Comparison of ENCODE assay signal across 8 cellular contexts in the genomic region with DNA sequence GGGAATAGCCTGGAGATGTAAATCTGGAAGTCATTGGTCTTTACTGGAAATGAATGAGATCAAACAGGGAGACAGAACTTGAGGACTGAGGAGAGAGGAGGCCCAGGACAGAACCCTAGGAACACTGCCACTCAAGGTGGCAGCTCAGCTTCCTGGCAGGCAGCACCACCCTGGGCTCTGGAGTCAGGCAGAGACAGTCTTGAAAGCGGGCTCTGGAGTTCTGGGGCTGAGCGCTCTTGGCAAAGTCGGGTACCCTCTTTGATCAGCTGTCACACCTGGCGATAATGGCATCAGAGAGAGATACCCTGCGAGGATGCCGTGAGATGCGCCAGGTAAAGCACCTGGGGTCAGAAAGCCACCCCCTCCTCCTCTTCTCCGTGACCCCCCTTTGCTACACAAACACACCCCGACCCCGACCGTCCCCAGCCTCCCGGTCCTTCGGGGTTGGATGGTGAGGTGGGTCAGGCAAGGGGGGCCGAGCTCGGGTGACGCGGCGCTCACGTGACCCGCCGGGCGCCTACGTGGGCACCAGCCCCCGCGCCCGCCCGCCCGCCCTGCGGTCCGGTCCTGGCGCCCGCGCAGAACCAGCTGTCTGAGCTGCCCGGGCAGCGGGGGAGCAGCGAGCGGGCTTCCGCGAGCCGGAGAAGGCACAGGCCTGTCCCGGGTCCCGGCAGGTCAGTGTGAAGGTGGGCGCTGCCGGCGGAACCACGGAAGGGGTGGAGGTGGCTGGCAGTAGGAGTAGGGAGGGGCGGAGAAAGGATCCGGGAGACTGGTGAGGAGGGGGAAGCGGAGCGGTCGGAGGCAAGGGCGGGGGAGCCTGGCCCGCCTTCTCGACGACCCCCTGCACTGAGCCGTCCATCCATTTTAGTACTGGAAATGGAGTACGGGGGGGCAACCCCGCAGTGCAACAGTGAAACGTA. TPM values are rescaled to one million over a fixed set of nuclear protein-coding genes. Genes with fewer than 3 reads are reported as not detected.
DNase-seq lines count a peak whose midpoint lies in the region; ATAC-seq, FAIRE-seq and TF ChIP-seq lines count a peak whose summit lies in the region.

Gene TCEAL3, plus strand, starts transcription at position 579 of the 920 bp plus-strand sequence. CDS start 1,102 bp downstream, outside the sequence.

- no peaks in the 10 kb centered on the region for H3K27me3 Mint-ChIP-seq in activated naive CD8-positive, alpha-beta T cell
- no peaks in the 10 kb centered on the region for H3K27me3 Mint-ChIP-seq in glutamatergic neuron (ENCODE audit: unreplicated experiment)

- H3K27ac Mint-ChIP-seq in activated naive CD8-positive, alpha-beta T cell: peak within 1 kb of the TSS; percentile 54
- H3K27ac Mint-ChIP-seq in glutamatergic neuron (ENCODE audit: unreplicated experiment): peak within 1 kb of the TSS; percentile 81

- no peak for FAIRE-seq in RCC 7860 (lab: Jason Lieb, UNC)

- peaks cover 4% of the 10 kb centered on the region for H3K4me1 Mint-ChIP-seq in activated naive CD8-positive, alpha-beta T cell (ENCODE audit: low read depth)
- H3K4me1 Mint-ChIP-seq in glutamatergic neuron (ENCODE audit: low read depth, unreplicated experiment): no peaks in the 10 kb centered on the region

- no peaks in the 10 kb centered on the region for H3K9me3 Mint-ChIP-seq in activated naive CD8-positive, alpha-beta T cell (ENCODE audit: low read depth)
- H3K9me3 Mint-ChIP-seq in glutamatergic neuron (ENCODE audit: unreplicated experiment): peaks cover 2% of the 10 kb centered on the region

- peak; percentile 32 for TF ChIP-seq POLR2A in GM15510 (IDR thresholded peaks at IDR 0.05; ENCODE audit: borderline replicate concordance, extremely low read depth, insufficient read length)

- H3K36me3 Mint-ChIP-seq in activated naive CD8-positive, alpha-beta T cell: no peaks in the 10 kb centered on the region
- no peaks in the 10 kb centered on the region for H3K36me3 Mint-ChIP-seq in glutamatergic neuron (ENCODE audit: unreplicated experiment)

- peak within 1 kb of the TSS; percentile 85 for H3K4me3 Mint-ChIP-seq in activated naive CD8-positive, alpha-beta T cell
- peak within 1 kb of the TSS; percentile 90 for H3K4me3 Mint-ChIP-seq in glutamatergic neuron (ENCODE audit: unreplicated experiment)

- DNase-seq in NCI-H69 (lab: John Stamatoyannopoulos, UW): peak; percentile 80
- peak; percentile 54 for DNase-seq in glutamatergic neuron
- peak; percentile 19 for DNase-seq in occipital lobe (lab: John Stamatoyannopoulos, UW)
- no peak for DNase-seq in RCC 7860 (ENCODE audit: low spot score)

- peak within 1 kb of the TSS; percentile 44 for H3K27ac ChIP-seq in 22Rv1

- no peak for TF ChIP-seq CTCF in 22Rv1 (IDR thresholded peaks at IDR 0.05)
- no peak for TF ChIP-seq CTCF in glutamatergic neuron (IDR thresholded peaks at IDR 0.05; ENCODE audit: partially characterized antibody, unreplicated experiment)

- ATAC-seq in HG02938 (IDR thresholded peaks at IDR 0.05; ENCODE audit: unreplicated experiment): peak; percentile 44

RNA-seq across cellular contexts. Expression of gene TCEAL3, which starts in this region (rescaled TPM):
- total RNA-seq in glutamatergic neuron (ENCODE audit: unreplicated experiment) (9.0 TPM), occipital lobe (11.5 TPM)
